ENCODE assay signal across 11 cellular contexts in genomic region chrX:77431227-77431626, GRCh38. TPM values are rescaled to one million over a fixed set of nuclear protein-coding genes. Genes with fewer than 3 reads are reported as not detected.
DNase-seq lines count a peak whose midpoint lies in the region; ATAC-seq and TF ChIP-seq lines count a peak whose summit lies in the region.
"Had no signal": no experiment of that assay in that cellular context is flagged by ENCODE, and none has a peak within 500 bp of the region (broad histone marks: within the 10 kb centered on the region; RNA-seq: fewer than 3 reads in every experiment).

No MANE protein-coding gene starts in this region.

- TF ChIP-seq POLR2A in HCT116 (IDR thresholded peaks at IDR 0.05; ENCODE audit: borderline replicate concordance, extremely low read depth, insufficient read depth, insufficient read length) = no peak
- TF ChIP-seq POLR2A in gastrocnemius medialis (IDR thresholded peaks at IDR 0.05) = no peak

- H3K9me2 ChIP-seq in HCT116 (ENCODE audit: insufficient read depth) = no peaks in the 10 kb centered on the region

- CTCF ChIA-PET in HCT116 (lab: Charles Lee) = no interaction called here

- H3K9ac ChIP-seq in HCT116 (ENCODE audit: low read length) (no peak overlapping the region), fibroblast of lung (ENCODE audit: insufficient read depth, low read length) (no peak overlapping the region)

- H3K4me3 ChIP-seq in HCT116 (replicated peaks in 1 of 2; ENCODE audit: low read depth in 1 of 2, low read length in 2 of 2) = no peak overlapping the region
- no peak overlapping the region for H3K4me3 ChIP-seq in fibroblast of lung (replicated peaks in 1 of 4; ENCODE audit: control extremely low read depth in 1 of 4, insufficient read depth in 1 of 4, low read depth in 3 of 4, low read length in 4 of 4)
- H3K4me3 ChIP-seq in gastrocnemius medialis = no peak overlapping the region

- H3K79me2 ChIP-seq in HCT116 (ENCODE audit: insufficient read depth, low read length) = no peaks in the 10 kb centered on the region
- no peaks in the 10 kb centered on the region for H3K79me2 ChIP-seq in fibroblast of lung (ENCODE audit: control insufficient read depth, insufficient read depth, low read length)

- peak; percentile 19; the same call in 1 of the 2 replicates for TF ChIP-seq RAD21 in HCT116 (IDR thresholded peaks at IDR 0.05; ENCODE audit: low read depth)

- H4K20me1 ChIP-seq in HCT116 (ENCODE audit: insufficient read depth) (no peaks in the 10 kb centered on the region), fibroblast of lung (ENCODE audit: control insufficient read depth, extremely low read depth, insufficient read depth, low read length) (no peaks in the 10 kb centered on the region)

- no peak overlapping the region for H2AFZ ChIP-seq in HCT116 (ENCODE audit: low read depth, low read length, poor library complexity, severe bottlenecking)
- no peak overlapping the region for H2AFZ ChIP-seq in fibroblast of lung (ENCODE audit: low read length)

- no peak overlapping the region for H3K4me2 ChIP-seq in HCT116 (ENCODE audit: low read length)
- H3K4me2 ChIP-seq in fibroblast of lung (ENCODE audit: extremely low read depth, insufficient read depth, low read length) = no peak overlapping the region

- no peak for TF ChIP-seq CTCF in HCT116 (IDR thresholded peaks at IDR 0.05 in 2 of 3, conservative IDR thresholded peaks at IDR 0.05 in 1 of 3; ENCODE audit: borderline replicate concordance in 1 of 3, insufficient read depth in 1 of 3, low read depth in 2 of 3, low read length in 2 of 3)
- TF ChIP-seq CTCF in fibroblast of lung (conservative IDR thresholded peaks at IDR 0.05 in 1 of 2, IDR thresholded peaks at IDR 0.05 in 1 of 2; ENCODE audit: low read depth in 1 of 2, low read length in 2 of 2) = peak; percentile 21 to 46
- TF ChIP-seq CTCF in gastrocnemius medialis (IDR thresholded peaks at IDR 0.05 in 4 of 5, conservative IDR thresholded peaks at IDR 0.05 in 1 of 5) = no peak

- in situ Hi-C loops in gastrocnemius medialis (cut with MboI; ENCODE audit: low sequenced_read_pairs in 4 of 4) = no loop called here

- H3K9me3 ChIP-seq in HCT116 (ENCODE audit: control insufficient read depth in 1 of 2, insufficient read depth in 1 of 2, low read depth in 1 of 2, low read length in 2 of 2) (no peaks in the 10 kb centered on the region), fibroblast of lung (ENCODE audit: control insufficient read depth, insufficient read depth, low read depth, low read length) (no peaks in the 10 kb centered on the region), gastrocnemius medialis (no peaks in the 10 kb centered on the region)

- BruUV-seq in HCT116 (replicated peaks; lab: Mats Ljungman, UMichigan) = no TSS peak

- no peaks in the 10 kb centered on the region for H3K4me1 ChIP-seq in HCT116 (ENCODE audit: control insufficient read depth in 1 of 2, insufficient read depth in 2 of 2, low read length in 2 of 2)
- peaks cover 4% of the 10 kb centered on the region for H3K4me1 ChIP-seq in fibroblast of lung (ENCODE audit: control insufficient read depth, extremely low read depth, insufficient read depth, low read length)
- no peaks in the 10 kb centered on the region for H3K4me1 ChIP-seq in gastrocnemius medialis

- ATAC-seq in HCT116 (no peak), gastrocnemius medialis (peak; percentile 39 to 51)

- intact Hi-C loops in HCT116 (cut with micrococcal nuclease) = no loop called here
- intact Hi-C loops in gastrocnemius medialis (cut with DNase I; ENCODE audit: low total_unique reads) = no loop called here

- RAD21 ChIA-PET in HCT116 (lab: Charles Lee; ENCODE audit: low non-redundant PET in 1 of 2, low total read pairs in 2 of 2, uncharacterized antibody in 2 of 2, unreplicated experiment in 2 of 2) = no interaction called here

- POLR2A ChIA-PET in HCT116 (lab: Charles Lee) = no interaction called here

- H3K36me3 ChIP-seq in HCT116 (ENCODE audit: control insufficient read depth in 1 of 2, insufficient read depth in 2 of 2, low read length in 2 of 2) (no peaks in the 10 kb centered on the region), fibroblast of lung (ENCODE audit: control insufficient read depth, insufficient read depth, low read length) (no peaks in the 10 kb centered on the region), gastrocnemius medialis (no peaks in the 10 kb centered on the region)

- H3K27me3 ChIP-seq in HCT116 (ENCODE audit: insufficient read depth, low read length) (no peaks in the 10 kb centered on the region), fibroblast of lung (ENCODE audit: control insufficient read depth, insufficient read depth, low read length) (no peaks in the 10 kb centered on the region), gastrocnemius medialis (no peaks in the 10 kb centered on the region)

- DNase-seq in HCT116 (ENCODE audit: low read depth, low spot score) (no peak), NCI-H82 treated with DMSO at 0.1 percent for 48 hours (lab: John Stamatoyannopoulos, UW; ENCODE audit: unreplicated experiment) (peak; percentile 44), fibroblast of lung (ENCODE audit: low read depth in 2 of 2) (peak; percentile 61 to 91), gastrocnemius medialis (peak; percentile 3 to 39), T1000 (lab: John Stamatoyannopoulos, UW) (no peak), hepatic stellate cell (ENCODE audit: low spot score) (no peak)
- DNase-seq in activated CD8-positive, alpha-beta memory T cell treated with anti-CD3 and anti-CD28 coated beads for 24 hours = no peak
- DNase-seq: activated T-cell treated with anti-CD3 and anti-CD28 coated beads, Interleukin-2, amount 50 U/mL, for 24 hours; NCI-H510A; T-helper 2 cell had no signal

- no peak overlapping the region for H3K27ac ChIP-seq in HCT116 (ENCODE audit: low read depth, low read length)
- no peak overlapping the region for H3K27ac ChIP-seq in fibroblast of lung (ENCODE audit: insufficient read depth, low read length)
- no peak overlapping the region for H3K27ac ChIP-seq in gastrocnemius medialis

TF ChIP-seq in HCT116, 20 proteins besides CTCF, POLR2A, EP300 and RAD21:
- no peak for TF ChIP-seq ELF1 (IDR thresholded peaks at IDR 0.05; ENCODE audit: borderline replicate concordance, low read depth)
- no peak for TF ChIP-seq SIN3A (IDR thresholded peaks at IDR 0.05; ENCODE audit: low read depth)
- TF ChIP-seq JUND (IDR thresholded peaks at IDR 0.05) = no peak

RNA-seq across cellular contexts. Expression of gene FGF16, which starts 16.0 kb away (rescaled TPM):
- not detected for total RNA-seq in HCT116 (2021; ENCODE audit: unreplicated experiment)
- not detected in 2 replicates for polyA plus RNA-seq in HCT116 (2012)
- not detected in 2 replicates for total RNA-seq in fibroblast of lung
- polyA plus RNA-seq in fibroblast of lung = not detected in 2 replicates
- 0.10 TPM in 1 of 2 replicates, not detected in the other for polyA plus RNA-seq in fibroblast of lung (2012)
- polyA minus RNA-seq in fibroblast of lung (ENCODE audit: low replicate concordance) = not detected in 2 replicates
- total RNA-seq in gastrocnemius medialis = not detected
- total RNA-seq: Daoy had no signal

Comparison
In these comparisons a context has a peak if more than half of its experiments do, and no peak if none do; other contexts are left out.
1. DNase-seq: peak in NCI-H82 treated with DMSO at 0.1 percent for 48 hours (single experiment), fibroblast of lung (2 of 2) and gastrocnemius medialis (2 of 2); none in HCT116 (single experiment), T1000 (single experiment), activated CD8-positive, alpha-beta memory T cell treated with anti-CD3 and anti-CD28 coated beads for 24 hours (single experiment) and hepatic stellate cell (single experiment).
2. CTCF ChIP-seq: peak in fibroblast of lung (2 of 2); none in HCT116 (0 of 3) and gastrocnemius medialis (0 of 5).